Comparison of ENCODE assay signal across 1 cellular context in genomic region chr2:157150747-157151146, GRCh38.
TF ChIP-seq lines count a peak whose summit lies in the region.

No MANE protein-coding gene starts in this region.

TF ChIP-seq in GM12878, 131 proteins besides CTCF, POLR2A, EP300 and RAD21 (continued from another document and continues in another):
- TF ChIP-seq CBX3 (IDR thresholded peaks at IDR 0.05; ENCODE audit: borderline replicate concordance, low read depth) (no peak), CHD1 (IDR thresholded peaks at IDR 0.05; ENCODE audit: low read depth, low read length) (no peak), FOXM1 (IDR thresholded peaks at IDR 0.05; ENCODE audit: low read depth, low read length) (peak; percentile 71; the same call in 1 of the 2 replicates), GABPA (IDR thresholded peaks at IDR 0.05; ENCODE audit: low read depth) (no peak), NFIC (IDR thresholded peaks at IDR 0.05; ENCODE audit: low read depth, low read length) (peak; percentile 90), IKZF2 (IDR thresholded peaks at IDR 0.05) (peak; percentile 91 to 93; a peak in 3 of 4 replicates), USF2 (IDR thresholded peaks at IDR 0.05; ENCODE audit: borderline replicate concordance, low read depth, low read length) (no peak), ZBTB4 (CRISPR knock-in tag; IDR thresholded peaks at IDR 0.05) (no peak), ZBTB40 (IDR thresholded peaks at IDR 0.05; ENCODE audit: borderline replicate concordance) (no peak), HDAC6 (IDR thresholded peaks at IDR 0.05; ENCODE audit: unreplicated experiment) (no peak), SREBF1 (IDR thresholded peaks at IDR 0.05; ENCODE audit: low read length) (no peak), TCF7 (IDR thresholded peaks at IDR 0.05; ENCODE audit: borderline replicate concordance) (no peak), LARP7 (IDR thresholded peaks at IDR 0.05) (no peak), ATF3 (IDR thresholded peaks at IDR 0.05; ENCODE audit: borderline replicate concordance, extremely low read depth, low read depth, low read length) (no peak), BMI1 (IDR thresholded peaks at IDR 0.05; ENCODE audit: borderline replicate concordance) (peak; percentile 85), POLR2AphosphoS2 (IDR thresholded peaks at IDR 0.05; ENCODE audit: low read depth, low read length) (no peak), HCFC1 (IDR thresholded peaks at IDR 0.05; ENCODE audit: low read length) (no peak), CHD4 (IDR thresholded peaks at IDR 0.05) (no peak), ZBED1 (IDR thresholded peaks at IDR 0.05; ENCODE audit: borderline replicate concordance) (no peak), ZNF207 (IDR thresholded peaks at IDR 0.05; ENCODE audit: borderline replicate concordance) (no peak; the same call in 1 of the 2 replicates), IRF5 (IDR thresholded peaks at IDR 0.05; ENCODE audit: borderline replicate concordance) (no peak), ZZZ3 (IDR thresholded peaks at IDR 0.05; ENCODE audit: control insufficient read depth, insufficient read length, low read depth) (no peak), CREB1 (IDR thresholded peaks at IDR 0.05; ENCODE audit: low read depth) (no peak), BCL11A (IDR thresholded peaks at IDR 0.05; ENCODE audit: low read depth, low read length) (peak; percentile 83), KAT2A (conservative IDR thresholded peaks at IDR 0.05; ENCODE audit: control insufficient read depth, low read depth, low read length) (no peak), ATF7 (IDR thresholded peaks at IDR 0.05; ENCODE audit: low read depth) (peak; percentile 76), STAT3 (IDR thresholded peaks at IDR 0.05; ENCODE audit: low read depth, low read length) (no peak), FOS (IDR thresholded peaks at IDR 0.05; ENCODE audit: borderline replicate concordance, extremely low read depth, insufficient read length) (no peak), RCOR1 (conservative IDR thresholded peaks at IDR 0.05; ENCODE audit: low read depth, low read length) (no peak), GATAD2B (conservative IDR thresholded peaks at IDR 0.05; ENCODE audit: low read depth) (peak; percentile 48; the same call in 1 of the 2 replicates), PBX3 (IDR thresholded peaks at IDR 0.05; ENCODE audit: insufficient replicate concordance, low read depth, low read length) (no peak), SP1 (IDR thresholded peaks at IDR 0.05; ENCODE audit: low read depth, low read length) (no peak), SMAD1 (IDR thresholded peaks at IDR 0.05; ENCODE audit: low read depth, partially characterized antibody) (no peak), MXI1 (IDR thresholded peaks at IDR 0.05; ENCODE audit: low read depth, low read length) (no peak), CEBPB (IDR thresholded peaks at IDR 0.05; ENCODE audit: borderline replicate concordance in 1 of 2, low read depth in 2 of 2, low read length in 2 of 2) (no peak), JUNB (IDR thresholded peaks at IDR 0.05) (peak; percentile 88), HDGF (IDR thresholded peaks at IDR 0.05) (no peak), SRF (IDR thresholded peaks at IDR 0.05; ENCODE audit: low read depth in 2 of 2, low read length in 2 of 2) (no peak), E2F8 (IDR thresholded peaks at IDR 0.05; ENCODE audit: low read depth, partially characterized antibody) (no peak), DPF2 (IDR thresholded peaks at IDR 0.05) (peak; percentile 94), HDAC2 (IDR thresholded peaks at IDR 0.05) (no peak), TAF1 (IDR thresholded peaks at IDR 0.05; ENCODE audit: borderline replicate concordance, low read depth, low read length) (no peak), NKRF (conservative IDR thresholded peaks at IDR 0.05) (no peak), ELK1 (IDR thresholded peaks at IDR 0.05; ENCODE audit: low read depth, low read length) (no peak), TCF3 (IDR thresholded peaks at IDR 0.05; ENCODE audit: borderline replicate concordance, insufficient read depth, low read depth, low read length) (no peak), TARDBP (IDR thresholded peaks at IDR 0.05; ENCODE audit: borderline replicate concordance) (no peak), E2F4 (IDR thresholded peaks at IDR 0.05; ENCODE audit: low read depth, low read length) (no peak), MEF2B (IDR thresholded peaks at IDR 0.05; ENCODE audit: partially characterized antibody, poor library complexity, severe bottlenecking) (peak; percentile 66)
